ENCODE assay signal across 24 cellular contexts in the genomic region with DNA sequence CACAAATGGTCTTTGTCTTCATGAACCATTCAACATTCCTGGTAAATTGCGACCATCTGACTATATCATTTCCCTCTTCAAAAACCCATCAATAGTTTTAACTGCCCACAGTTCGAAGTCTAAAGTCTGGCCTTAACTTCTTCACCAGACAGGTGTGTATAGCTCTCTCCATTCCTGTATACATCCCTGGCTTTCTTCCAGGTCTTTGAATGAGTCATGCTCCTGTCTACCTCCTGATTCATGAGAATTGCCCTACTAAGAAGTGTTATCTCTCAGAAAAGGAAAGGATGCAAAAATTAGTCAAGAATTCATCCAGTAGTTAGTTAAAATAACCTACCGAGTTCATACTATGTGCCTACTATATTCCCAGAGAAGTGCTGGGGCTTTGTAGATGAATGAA.
DNase-seq lines count a peak whose midpoint lies in the region; ATAC-seq, FAIRE-seq and TF ChIP-seq lines count a peak whose summit lies in the region.
"Had no signal": no experiment of that assay in that cellular context is flagged by ENCODE, and none has a peak within 500 bp of the region (broad histone marks: within the 10 kb centered on the region; RNA-seq: fewer than 3 reads in every experiment).

No MANE protein-coding gene starts in this region.

- CTCF ChIA-PET in K562 (lab: Yijun Ruan, JAX; ENCODE audit: low intra/inter-chr PET ratio), result no interaction called here

- no peak for ATAC-seq in K562

- no peaks in the 10 kb centered on the region for H3K79me2 ChIP-seq in K562 (ENCODE audit: control insufficient read depth, insufficient read depth, low read length)

- no peak overlapping the region for H3K4me3 ChIP-seq in K562
- H3K4me3 ChIP-seq: adrenal gland, BLaER1, stomach had no signal

- H3K9ac ChIP-seq in K562 (ENCODE audit: insufficient read depth in 1 of 2, low read depth in 2 of 2, low read length in 2 of 2), result no peak overlapping the region
- H3K9ac ChIP-seq: BLaER1 had no signal

- H3K9me1 ChIP-seq in K562 (ENCODE audit: control insufficient read depth, insufficient read depth, low read length), result no peaks in the 10 kb centered on the region

- DNase-seq in DMS 273 (lab: John Stamatoyannopoulos, UW; ENCODE audit: unreplicated experiment) (peak; percentile 2), DMS 273 treated with DMSO at 0.1 percent for 48 hours (lab: John Stamatoyannopoulos, UW) (no peak), LoVo (ENCODE audit: low spot score) (peak; percentile 73), K562 (ENCODE audit: extremely low read depth in 1 of 4, low spot score in 3 of 4) (peak in 1 of 4 experiments; percentile 15), mesothelial cell of epicardium (ENCODE audit: low spot score in 2 of 2, unreplicated experiment in 2 of 2) (no peak), GOT3 (lab: John Stamatoyannopoulos, UW) (no peak), 8988T (no peak)
- no peak for DNase-seq in activated CD4-positive, alpha-beta T cell treated with anti-CD3 and anti-CD28 coated beads, Interleukin-2, amount 50 U/mL, for 4 hours
- DNase-seq: activated gamma-delta T cell treated with Interleukin-2 at 50 U/mL for 16 hours; adrenal gland; DMS153; foreskin melanocyte; Kasumi-1; kidney; naive B cell; NCI-H2081 treated with DMSO at 0.1 percent for 48 hours; occipital lobe; retina; stimulated activated CD4-positive, alpha-beta T cell treated with anti-CD3 and anti-CD28 coated beads, Interleukin-12 subunit alpha, Interleukin-12 subunit beta, amount 100 ng/mL, for 4 hours; stomach; trophoblast cell had no signal

- no peaks in the 10 kb centered on the region for H3K9me3 Mint-ChIP-seq in mesothelial cell of epicardium
- H3K9me3 Mint-ChIP-seq: naive B cell had no signal

- no peak for TF ChIP-seq EP300 in K562 (IDR thresholded peaks at IDR 0.05; ENCODE audit: low read length)

- 0% methylated on average over 3 of the region's 3 CpGs for WGBS in K562 (ENCODE audit: insufficient coverage, low coverage, missing lambda C conversion rate)

- H3K27ac Mint-ChIP-seq in mesothelial cell of epicardium, result peak overlapping the region; percentile 15

- H3K27me3 Mint-ChIP-seq in mesothelial cell of epicardium (ENCODE audit: low read depth), result peaks cover 7% of the 10 kb centered on the region

- no peaks in the 10 kb centered on the region for H4K20me1 ChIP-seq in K562 (replicated peaks; ENCODE audit: control insufficient read depth, insufficient read depth, low read length)
- H4K20me1 ChIP-seq: BLaER1 had no signal

- in situ Hi-C loops in K562 (cut with MboI), result no loop called here

- H3K4me1 Mint-ChIP-seq in mesothelial cell of epicardium, result peaks cover 18% of the 10 kb centered on the region
- H3K4me1 Mint-ChIP-seq: naive B cell had no signal

- TF ChIP-seq POLR2A in K562 (conservative IDR thresholded peaks at IDR 0.05), result no peak

- POLR2A ChIA-PET in K562 (lab: Yijun Ruan, JAX), result no interaction called here

- no peak overlapping the region for H2AFZ ChIP-seq in K562 (ENCODE audit: low read depth, low read length)

- H3K9me3 ChIP-seq in K562 (replicated peaks; ENCODE audit: control insufficient read depth, insufficient read depth, low read depth, low read length), result no peaks in the 10 kb centered on the region
- H3K9me3 ChIP-seq: adrenal gland, BLaER1, stomach had no signal

- BruUV-seq in K562 (replicated peaks; lab: Mats Ljungman, UMichigan), result no TSS peak

- H3K4me1 ChIP-seq in K562 (replicated peaks in 1 of 2; ENCODE audit: control insufficient read depth in 2 of 2, insufficient read depth in 2 of 2, low read length in 2 of 2), result no peaks in the 10 kb centered on the region
- H3K4me1 ChIP-seq: adrenal gland, BLaER1, stomach had no signal

- intact Hi-C loops in K562 (cut with micrococcal nuclease), result loop anchor here (5.0 kb wide), 1 partner anchor 1420 kb away; no protein-coding TSS in a partner anchor

- no peak overlapping the region for H3K4me3 Mint-ChIP-seq in mesothelial cell of epicardium
- H3K4me3 Mint-ChIP-seq: naive B cell had no signal

- no peak for FAIRE-seq in K562 (lab: Jason Lieb, UNC)
- FAIRE-seq: GM12891, kidney had no signal

- no peak overlapping the region for H3K4me2 ChIP-seq in K562 (ENCODE audit: insufficient read depth, low read length)
- H3K4me2 ChIP-seq: BLaER1 had no signal

- TF ChIP-seq RAD21 in K562 (CRISPR knock-in tag; conservative IDR thresholded peaks at IDR 0.05 in 1 of 2, IDR thresholded peaks at IDR 0.05 in 1 of 2), result no peak

- no peaks in the 10 kb centered on the region for H3K36me3 ChIP-seq in K562 (ENCODE audit: control insufficient read depth, insufficient read depth, low read length)
- H3K36me3 ChIP-seq: adrenal gland, BLaER1, stomach had no signal

- no peak overlapping the region for H3K27ac ChIP-seq in K562 (ENCODE audit: extremely low read depth, low read depth, low read length)
- H3K27ac ChIP-seq: 22Rv1, adrenal gland, BLaER1, stomach had no signal

- no peaks in the 10 kb centered on the region for H3K36me3 Mint-ChIP-seq in mesothelial cell of epicardium
- H3K36me3 Mint-ChIP-seq: naive B cell had no signal

- no peaks in the 10 kb centered on the region for H3K27me3 ChIP-seq in K562 (ENCODE audit: control insufficient read depth in 2 of 2, insufficient read depth in 2 of 2, low read length in 2 of 2)
- H3K27me3 ChIP-seq: adrenal gland, BLaER1, stomach had no signal

- TF ChIP-seq CTCF in K562 (IDR thresholded peaks at IDR 0.05 in 2 of 3, conservative IDR thresholded peaks at IDR 0.05 in 1 of 3; ENCODE audit: insufficient read depth in 2 of 3, low read depth in 1 of 3, low read length in 3 of 3), result no peak
- no peak for TF ChIP-seq CTCF in mesothelial cell of epicardium (IDR thresholded peaks at IDR 0.05; ENCODE audit: unreplicated experiment)

TF ChIP-seq in K562, 482 proteins besides CTCF, POLR2A, EP300 and RAD21 (continues in another document):
- TF ChIP-seq, protein P1, sequence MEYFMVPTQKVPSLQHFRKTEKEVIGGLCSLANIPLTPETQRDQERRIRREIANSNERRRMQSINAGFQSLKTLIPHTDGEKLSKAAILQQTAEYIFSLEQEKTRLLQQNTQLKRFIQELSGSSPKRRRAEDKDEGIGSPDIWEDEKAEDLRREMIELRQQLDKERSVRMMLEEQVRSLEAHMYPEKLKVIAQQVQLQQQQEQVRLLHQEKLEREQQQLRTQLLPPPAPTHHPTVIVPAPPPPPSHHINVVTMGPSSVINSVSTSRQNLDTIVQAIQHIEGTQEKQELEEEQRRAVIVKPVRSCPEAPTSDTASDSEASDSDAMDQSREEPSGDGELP (CRISPR knock-in tag; IDR thresholded peaks at IDR 0.05; ENCODE audit: borderline replicate concordance), result no peak
- TF ChIP-seq TCF7L2 (IDR thresholded peaks at IDR 0.05; ENCODE audit: low read depth, low read length), result no peak
- peak; percentile 17; the same call in 1 of the 2 replicates for TF ChIP-seq JUND (IDR thresholded peaks at IDR 0.05; ENCODE audit: borderline replicate concordance, low read depth, low read length)
- no peak for TF ChIP-seq JUND (tag; IDR thresholded peaks at IDR 0.05; ENCODE audit: borderline replicate concordance, low read depth, low read length)
- no peak for TF ChIP-seq CCNT2 (IDR thresholded peaks at IDR 0.05; ENCODE audit: borderline replicate concordance, extremely low read depth, insufficient read length, low read depth, low read length)
- no peak for TF ChIP-seq HCFC1 (IDR thresholded peaks at IDR 0.05; ENCODE audit: low read depth, low read length)
- no peak for TF ChIP-seq SLC30A9 (CRISPR knock-in tag; IDR thresholded peaks at IDR 0.05)
- no peak for TF ChIP-seq U2AF2 (optimal IDR thresholded peaks at IDR 0.05; ENCODE audit: low read depth, low read length)
- TF ChIP-seq, protein P2, sequence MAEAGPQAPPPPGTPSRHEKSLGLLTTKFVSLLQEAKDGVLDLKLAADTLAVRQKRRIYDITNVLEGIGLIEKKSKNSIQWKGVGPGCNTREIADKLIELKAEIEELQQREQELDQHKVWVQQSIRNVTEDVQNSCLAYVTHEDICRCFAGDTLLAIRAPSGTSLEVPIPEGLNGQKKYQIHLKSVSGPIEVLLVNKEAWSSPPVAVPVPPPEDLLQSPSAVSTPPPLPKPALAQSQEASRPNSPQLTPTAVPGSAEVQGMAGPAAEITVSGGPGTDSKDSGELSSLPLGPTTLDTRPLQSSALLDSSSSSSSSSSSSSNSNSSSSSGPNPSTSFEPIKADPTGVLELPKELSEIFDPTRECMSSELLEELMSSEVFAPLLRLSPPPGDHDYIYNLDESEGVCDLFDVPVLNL (CRISPR knock-in tag; IDR thresholded peaks at IDR 0.05; ENCODE audit: low read depth), result no peak
- TF ChIP-seq, protein P3, sequence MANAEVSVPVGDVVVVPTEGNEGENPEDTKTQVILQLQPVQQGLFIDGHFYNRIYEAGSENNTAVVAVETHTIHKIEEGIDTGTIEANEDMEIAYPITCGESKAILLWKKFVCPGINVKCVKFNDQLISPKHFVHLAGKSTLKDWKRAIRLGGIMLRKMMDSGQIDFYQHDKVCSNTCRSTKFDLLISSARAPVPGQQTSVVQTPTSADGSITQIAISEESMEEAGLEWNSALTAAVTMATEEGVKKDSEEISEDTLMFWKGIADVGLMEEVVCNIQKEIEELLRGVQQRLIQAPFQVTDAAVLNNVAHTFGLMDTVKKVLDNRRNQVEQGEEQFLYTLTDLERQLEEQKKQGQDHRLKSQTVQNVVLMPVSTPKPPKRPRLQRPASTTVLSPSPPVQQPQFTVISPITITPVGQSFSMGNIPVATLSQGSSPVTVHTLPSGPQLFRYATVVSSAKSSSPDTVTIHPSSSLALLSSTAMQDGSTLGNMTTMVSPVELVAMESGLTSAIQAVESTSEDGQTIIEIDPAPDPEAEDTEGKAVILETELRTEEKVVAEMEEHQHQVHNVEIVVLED (CRISPR knock-in tag; IDR thresholded peaks at IDR 0.05), result no peak
- TF ChIP-seq NFIC (IDR thresholded peaks at IDR 0.05), result peak; percentile 61; the same call in 1 of the 2 replicates
- TF ChIP-seq, protein P4, sequence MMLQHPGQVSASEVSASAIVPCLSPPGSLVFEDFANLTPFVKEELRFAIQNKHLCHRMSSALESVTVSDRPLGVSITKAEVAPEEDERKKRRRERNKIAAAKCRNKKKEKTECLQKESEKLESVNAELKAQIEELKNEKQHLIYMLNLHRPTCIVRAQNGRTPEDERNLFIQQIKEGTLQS (IDR thresholded peaks at IDR 0.05), result peak; percentile 16; the same call in 1 of the 2 replicates
- TF ChIP-seq, protein P4 (CRISPR knock-in tag; conservative IDR thresholded peaks at IDR 0.05), result no peak
- TF ChIP-seq RBM25 (IDR thresholded peaks at IDR 0.05; ENCODE audit: low read depth, low read length, severe bottlenecking), result no peak
- TF ChIP-seq CREB1 (IDR thresholded peaks at IDR 0.05), result no peak
- TF ChIP-seq CREB1 (CRISPR knock-in tag; IDR thresholded peaks at IDR 0.05), result no peak
- TF ChIP-seq NCOR1 (IDR thresholded peaks at IDR 0.05), result no peak
- TF ChIP-seq CTBP1 (IDR thresholded peaks at IDR 0.05; ENCODE audit: borderline replicate concordance), result no peak
- TF ChIP-seq BRF1 (IDR thresholded peaks at IDR 0.05; ENCODE audit: borderline replicate concordance, extremely low read depth, insufficient read length), result no peak

Comparison
In these comparisons a context has a peak if more than half of its experiments do, and no peak if none do; other contexts are left out.
1. DNase-seq: peak in DMS 273 (single experiment) and LoVo (single experiment); none in DMS 273 treated with DMSO at 0.1 percent for 48 hours (single experiment), mesothelial cell of epicardium (0 of 2), GOT3 (single experiment), 8988T (single experiment) and activated CD4-positive, alpha-beta T cell treated with anti-CD3 and anti-CD28 coated beads, Interleukin-2, amount 50 U/mL, for 4 hours (0 of 2).